11 cellular contexts compared by ENCODE assay signal in genomic region chr10:114401195-114401741, GRCh38. TPM values are rescaled to one million over a fixed set of nuclear protein-coding genes. Genes with fewer than 3 reads are reported as not detected.
DNase-seq lines count a peak whose midpoint lies in the region; ATAC-seq lines count a peak whose summit lies in the region.
"Had no signal": no experiment of that assay in that cellular context is flagged by ENCODE, and none has a peak within 500 bp of the region (broad histone marks: within the 10 kb centered on the region; RNA-seq: fewer than 3 reads in every experiment).

No MANE protein-coding gene starts in this region.

- no peak overlapping the region for H3K9ac ChIP-seq in muscle layer of colon (ENCODE audit: low read length)

- peak; percentile 79 for ATAC-seq in Right ventricle myocardium inferior
- no peak for ATAC-seq in GM21515 (IDR thresholded peaks at IDR 0.05; ENCODE audit: unreplicated experiment)

- intact Hi-C loops in Right ventricle myocardium inferior (cut with DNase I) = loop anchor here (5.0 kb wide), 1 partner anchor 74 kb away; no protein-coding TSS in a partner anchor
- intact Hi-C loops in cardiac septum (cut with DNase I) = loop anchor here (5.0 to 10.0 kb wide), 2 partner anchors 69 to 96 kb away; no protein-coding TSS in a partner anchor

- peaks cover 0 to 9% of the 10 kb centered on the region in 2 donors for H3K27me3 ChIP-seq in muscle layer of colon (ENCODE audit: control insufficient read depth in 1 of 2, insufficient read depth in 2 of 2, low read length in 2 of 2)

- H3K9me3 ChIP-seq in muscle layer of colon (ENCODE audit: low read length) = no peaks in the 10 kb centered on the region

- no peaks in the 10 kb centered on the region for H3K36me3 ChIP-seq in muscle layer of colon (ENCODE audit: insufficient read depth, low read length)

- peaks cover 13% of the 10 kb centered on the region for H3K4me1 Mint-ChIP-seq in T-helper 2 cell treated with Interferon-gamma antibody and Interleukin-4, amounts not matched to agents 5 μg/mL and 100 μg/mL, for 36 hours (ENCODE audit: low read depth)

- no peak overlapping the region for H3K4me3 ChIP-seq in muscle layer of colon (ENCODE audit: low read depth in 1 of 2, low read length in 2 of 2)

- H3K27ac Mint-ChIP-seq in T-helper 2 cell treated with Interferon-gamma antibody and Interleukin-4, amounts not matched to agents 5 μg/mL and 100 μg/mL, for 36 hours = no peak overlapping the region

- H3K27ac ChIP-seq in muscle layer of colon (ENCODE audit: low read depth, low read length) = peak overlapping the region; percentile 59

- H3K4me1 ChIP-seq in muscle layer of colon (ENCODE audit: insufficient read depth, low read length) = peaks cover 55% of the 10 kb centered on the region

- H3K9me3 Mint-ChIP-seq in T-helper 2 cell treated with Interferon-gamma antibody and Interleukin-4, amounts not matched to agents 5 μg/mL and 100 μg/mL, for 36 hours = no peaks in the 10 kb centered on the region

- H3K4me3 Mint-ChIP-seq in T-helper 2 cell treated with Interferon-gamma antibody and Interleukin-4, amounts not matched to agents 5 μg/mL and 100 μg/mL, for 36 hours = no peak overlapping the region

- peaks cover 76% of the 10 kb centered on the region for H3K27me3 Mint-ChIP-seq in T-helper 2 cell treated with Interferon-gamma antibody and Interleukin-4, amounts not matched to agents 5 μg/mL and 100 μg/mL, for 36 hours (ENCODE audit: low read depth)

- DNase-seq in Right ventricle myocardium inferior (ENCODE audit: missing footprints) = peak; percentile 76
- DNase-seq in cardiac septum (ENCODE audit: low spot score) = no peak
- DNase-seq in fibroblast of the conjunctiva (ENCODE audit: low read depth) = peak; percentile 58
- DNase-seq in activated CD4-positive, CD25-positive, alpha-beta regulatory T cell treated with anti-CD3 and anti-CD28 coated beads, Interleukin-2, amount 50 U/mL, for 72 hours = no peak
- DNase-seq in T-helper 2 cell treated with Interferon-gamma antibody and Interleukin-4, amounts not matched to agents 5 μg/mL and 100 μg/mL, for 36 hours (ENCODE audit: low spot score) = no peak
- DNase-seq in NCI-H2227 treated with DMSO at 0.1 percent for 48 hours (lab: John Stamatoyannopoulos, UW) = no peak
- DNase-seq: 8988T; cortex of kidney; stimulated activated CD4-positive, alpha-beta T cell treated with anti-CD3 and anti-CD28 coated beads, Interleukin-15, amount 100 ng/mL, for 24 hours had no signal

- no peaks in the 10 kb centered on the region for H3K36me3 Mint-ChIP-seq in T-helper 2 cell treated with Interferon-gamma antibody and Interleukin-4, amounts not matched to agents 5 μg/mL and 100 μg/mL, for 36 hours (ENCODE audit: low read depth)

RNA-seq across cellular contexts. Expression of gene AFAP1L2, which starts 3.0 kb away (rescaled TPM):
- total RNA-seq in Right ventricle myocardium inferior (5.7 TPM), cardiac septum (3.9 TPM)

Comparison
In these comparisons a context has a peak if more than half of its experiments do, and no peak if none do; other contexts are left out.
1. DNase-seq: peak in Right ventricle myocardium inferior (single experiment) and fibroblast of the conjunctiva (single experiment); none in cardiac septum (single experiment), activated CD4-positive, CD25-positive, alpha-beta regulatory T cell treated with anti-CD3 and anti-CD28 coated beads, Interleukin-2, amount 50 U/mL, for 72 hours (single experiment), T-helper 2 cell treated with Interferon-gamma antibody and Interleukin-4, amounts not matched to agents 5 μg/mL and 100 μg/mL, for 36 hours (single experiment) and NCI-H2227 treated with DMSO at 0.1 percent for 48 hours (single experiment).